8 cellular contexts compared by ENCODE assay signal in the genomic region with DNA sequence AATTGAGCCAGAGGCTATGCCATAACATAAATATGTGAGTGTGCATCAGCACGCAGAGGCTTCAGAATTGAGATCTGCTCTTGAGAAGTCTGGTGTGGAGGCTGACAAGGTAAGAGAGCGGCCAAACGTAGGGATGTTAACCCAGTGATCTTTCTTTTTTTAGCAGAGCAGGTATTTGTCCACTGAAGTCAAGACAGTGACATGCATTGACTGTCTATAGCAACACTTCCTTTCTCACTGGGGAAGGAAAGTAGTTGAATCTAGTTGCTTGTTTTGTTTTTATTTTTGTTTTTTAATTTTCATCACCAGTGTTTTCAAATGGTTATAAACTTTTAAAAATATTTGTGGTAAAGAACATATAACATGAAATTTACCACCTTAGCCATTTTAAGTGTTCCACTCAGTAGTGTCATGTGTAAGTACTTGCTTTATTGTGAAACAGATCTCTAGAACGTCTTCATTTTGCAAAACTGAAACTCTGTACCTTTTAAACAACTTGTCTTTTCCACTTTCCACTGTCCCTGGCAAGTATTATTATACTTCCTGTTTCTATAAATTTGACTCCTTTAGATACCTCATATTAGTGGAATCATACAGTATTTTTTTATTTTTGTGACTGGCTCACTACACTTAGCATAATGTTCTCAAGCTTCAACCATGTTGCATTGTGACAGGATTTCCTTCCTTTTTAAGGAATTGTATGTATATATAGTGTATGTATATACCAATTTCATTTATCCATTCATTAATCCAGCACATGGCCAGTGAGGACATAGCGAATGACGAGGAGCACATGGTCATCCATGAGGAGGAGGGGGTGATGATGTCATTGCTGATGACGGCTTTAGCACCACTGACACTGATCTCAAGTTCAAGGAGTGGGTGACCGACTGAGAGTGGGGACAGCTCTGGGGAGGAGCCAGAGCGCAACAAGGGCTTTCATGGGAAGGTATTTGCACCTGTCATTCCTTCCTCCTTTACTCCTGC.
DNase-seq lines count a peak whose midpoint lies in the region; ATAC-seq, FAIRE-seq and TF ChIP-seq lines count a peak whose summit lies in the region.
"Not testable (repeated sequence)": the region's sequence is repeated elsewhere in the genome, so short reads cannot be mapped to it uniquely, and the experiment has no call there.

No MANE protein-coding gene starts in this region.

- not testable (repeated sequence) for TF ChIP-seq RAD21 in HepG2 (CRISPR knock-in tag; IDR thresholded peaks at IDR 0.05)

- TF ChIP-seq POLR2A in HepG2 (IDR thresholded peaks at IDR 0.05; ENCODE audit: insufficient read depth in 1 of 2, low read depth in 2 of 2, low read length in 2 of 2): not testable (repeated sequence)

- H3K4me2 ChIP-seq in HepG2 (ENCODE audit: low read depth, low read length): not testable (repeated sequence)

- H3K27me3 ChIP-seq in HepG2 (ENCODE audit: control insufficient read depth in 1 of 2, insufficient read depth in 2 of 2, low read length in 2 of 2): not testable (repeated sequence)

- not testable (repeated sequence) for H3K9ac ChIP-seq in HepG2 (ENCODE audit: insufficient read depth, low read depth, low read length)

- H3K27ac ChIP-seq in HepG2 (ENCODE audit: extremely low read length, insufficient read depth, low read length): not testable (repeated sequence)

- peak; percentile 94 for ATAC-seq in GM18498 (IDR thresholded peaks at IDR 0.05; ENCODE audit: unreplicated experiment)
- peak; percentile 58 for ATAC-seq in GM19035 (IDR thresholded peaks at IDR 0.05; ENCODE audit: unreplicated experiment)
- peak; percentile 99 for ATAC-seq in GM21390 (IDR thresholded peaks at IDR 0.05; ENCODE audit: unreplicated experiment)
- peak; percentile 57 for ATAC-seq in HG02588 (IDR thresholded peaks at IDR 0.05; ENCODE audit: unreplicated experiment)
- peak; percentile 62 for ATAC-seq in HG03060 (IDR thresholded peaks at IDR 0.05; ENCODE audit: low read depth, unreplicated experiment)
- peak; percentile 90 for ATAC-seq in HG03432 (IDR thresholded peaks at IDR 0.05; ENCODE audit: unreplicated experiment)
- not testable (repeated sequence) for ATAC-seq in HepG2

- not testable (repeated sequence) for TF ChIP-seq CTCF in HepG2 (CRISPR knock-in tag; IDR thresholded peaks at IDR 0.05)

- TF ChIP-seq EP300 in HepG2 (IDR thresholded peaks at IDR 0.05; ENCODE audit: low read depth in 2 of 2, low read length in 2 of 2); HepG2 (CRISPR knock-in tag; IDR thresholded peaks at IDR 0.05; ENCODE audit: borderline replicate concordance): not testable (repeated sequence)

- H3K79me2 ChIP-seq in HepG2 (ENCODE audit: insufficient read depth, low read length): not testable (repeated sequence)

- 92% methylated on average over 9 of the region's 9 CpGs for WGBS in HepG2 (ENCODE audit: low lambda C conversion rate)

- H3K9me3 ChIP-seq in HepG2 (ENCODE audit: low read length): not testable (repeated sequence)

- CTCF ChIA-PET in HepG2 (lab: Yijun Ruan, JAX; ENCODE audit: low intra/inter-chr PET ratio, low total read pairs): not testable (repeated sequence)

- not testable (repeated sequence) for H2AFZ ChIP-seq in HepG2 (ENCODE audit: low read length)

- intact Hi-C loops in HepG2 (cut with micrococcal nuclease; ENCODE audit: unreplicated experiment): not testable (repeated sequence)

- H4K20me1 ChIP-seq in HepG2 (ENCODE audit: insufficient read depth, low read length): not testable (repeated sequence)

- not testable (repeated sequence) for H3K36me3 ChIP-seq in HepG2 (replicated peaks in 1 of 2; ENCODE audit: control insufficient read depth in 1 of 2, insufficient read depth in 2 of 2, low read length in 2 of 2)

- in situ Hi-C loops in HepG2 (cut with HindIII; ENCODE audit: extremely low pct_ligation_motif_present, low pct_unique_long_range_greater_than_20kb): not testable (repeated sequence)

- POLR2A ChIA-PET in HepG2 (lab: Yijun Ruan, JAX): not testable (repeated sequence)

- BruUV-seq in HepG2 (replicated peaks; lab: Mats Ljungman, UMichigan): not testable (repeated sequence)

- H3K4me1 ChIP-seq in HepG2 (ENCODE audit: insufficient read depth, low read length): not testable (repeated sequence)

- not testable (repeated sequence) for H3K4me3 ChIP-seq in HepG2 (replicated peaks in 1 of 3; ENCODE audit: insufficient read depth in 1 of 3, low read depth in 2 of 3, low read length in 3 of 3)

- FAIRE-seq in HepG2 (lab: Jason Lieb, UNC): not testable (repeated sequence)

- DNase-seq in NOMO-1 treated with DMSO at 0.1 percent for 48 hours (lab: John Stamatoyannopoulos, UW; ENCODE audit: unreplicated experiment): peak; percentile 55
- DNase-seq in HepG2 (ENCODE audit: low spot score): not testable (repeated sequence)

TF ChIP-seq in HepG2, 621 proteins besides CTCF, POLR2A, EP300 and RAD21:
- peak; percentile 65 for TF ChIP-seq CREB1 (IDR thresholded peaks at IDR 0.05)
- TF ChIP-seq CREB1, ATF7 (CRISPR knock-in tag; IDR thresholded peaks at IDR 0.05): not testable (repeated sequence)
- TF ChIP-seq MNT (IDR thresholded peaks at IDR 0.05): peak; percentile 49; the same call in 1 of the 2 replicates
- TF ChIP-seq ATF7 (IDR thresholded peaks at IDR 0.05): peak; percentile 79
